1 cellular context compared by ENCODE assay signal in genomic region chr12:52082988-52083637, GRCh38.
TF ChIP-seq lines count a peak whose summit lies in the region.

No MANE protein-coding gene starts in this region.

TF ChIP-seq in HepG2, 621 proteins besides CTCF, POLR2A, EP300 and RAD21 (continued from another document):
- TF ChIP-seq ZBTB40 (IDR thresholded peaks at IDR 0.05): no peak
- TF ChIP-seq ZBTB40 (CRISPR knock-in tag; IDR thresholded peaks at IDR 0.05): no peak
- no peak for TF ChIP-seq ZNF431 (CRISPR knock-in tag; IDR thresholded peaks at IDR 0.05; ENCODE audit: borderline replicate concordance, low read depth)
- no peak for TF ChIP-seq NFYB (CRISPR knock-in tag; IDR thresholded peaks at IDR 0.05)
- TF ChIP-seq ZNF704 (CRISPR knock-in tag; IDR thresholded peaks at IDR 0.05; ENCODE audit: borderline replicate concordance): no peak
- no peak for TF ChIP-seq GABPA (IDR thresholded peaks at IDR 0.05; ENCODE audit: low read depth, low read length)
- no peak for TF ChIP-seq GABPA (CRISPR knock-in tag; IDR thresholded peaks at IDR 0.05; ENCODE audit: low read depth)
- no peak for TF ChIP-seq HNRNPUL1 (IDR thresholded peaks at IDR 0.05; ENCODE audit: low read depth, low read length)
- no peak for TF ChIP-seq BATF2 (CRISPR knock-in tag; IDR thresholded peaks at IDR 0.05)
- no peak for TF ChIP-seq ZNF607 (CRISPR knock-in tag; IDR thresholded peaks at IDR 0.05; ENCODE audit: borderline replicate concordance)
- no peak for TF ChIP-seq ZNF460 (CRISPR knock-in tag; IDR thresholded peaks at IDR 0.05; ENCODE audit: borderline replicate concordance)
- TF ChIP-seq ZNF253 (CRISPR knock-in tag; IDR thresholded peaks at IDR 0.05; ENCODE audit: borderline replicate concordance): no peak
- TF ChIP-seq MED1 (CRISPR knock-in tag; IDR thresholded peaks at IDR 0.05): peak; percentile 13; the same call in 1 of the 2 replicates
- TF ChIP-seq ZNF512 (CRISPR knock-in tag; IDR thresholded peaks at IDR 0.05): no peak
- TF ChIP-seq IRF9 (CRISPR knock-in tag; IDR thresholded peaks at IDR 0.05; ENCODE audit: borderline replicate concordance): peak; percentile 48; the same call in 1 of the 2 replicates
- no peak for TF ChIP-seq ZNF644 (CRISPR knock-in tag; IDR thresholded peaks at IDR 0.05; ENCODE audit: low read depth)
- no peak for TF ChIP-seq IRX3 (CRISPR knock-in tag; IDR thresholded peaks at IDR 0.05; ENCODE audit: borderline replicate concordance, low read depth)
- TF ChIP-seq ARID5B (CRISPR knock-in tag; IDR thresholded peaks at IDR 0.05): peak; percentile 24; the same call in 1 of the 2 replicates
- TF ChIP-seq CEBPB (IDR thresholded peaks at IDR 0.05; ENCODE audit: borderline replicate concordance, low read depth, low read length): peak; percentile 21; the same call in 1 of the 2 replicates
- TF ChIP-seq HDAC6 (IDR thresholded peaks at IDR 0.05; ENCODE audit: low read depth, low read length): no peak
- TF ChIP-seq ZEB1 (IDR thresholded peaks at IDR 0.05; ENCODE audit: insufficient replicate concordance, low read depth): no peak
- no peak for TF ChIP-seq TCF12 (IDR thresholded peaks at IDR 0.05)
- TF ChIP-seq TCF12 (CRISPR knock-in tag; IDR thresholded peaks at IDR 0.05): no peak
- no peak for TF ChIP-seq ATF5 (CRISPR knock-in tag; IDR thresholded peaks at IDR 0.05; ENCODE audit: low read depth)
- no peak for TF ChIP-seq ZSCAN12 (CRISPR knock-in tag; IDR thresholded peaks at IDR 0.05)
- no peak for TF ChIP-seq TBL1XR1 (IDR thresholded peaks at IDR 0.05; ENCODE audit: borderline replicate concordance, low read length, partially characterized antibody)
- TF ChIP-seq NR2F1 (CRISPR knock-in tag; IDR thresholded peaks at IDR 0.05): no peak
